In genomic region chr20:22918286-22918983, GRCh38 we compare ENCODE assay signal across 1 cellular context.
TF ChIP-seq lines count a peak whose summit lies in the region.

No MANE protein-coding gene starts in this region.

TF ChIP-seq in K562, 482 proteins besides CTCF, POLR2A, EP300 and RAD21 (continued from another document):
- no peak for TF ChIP-seq HNRNPH1 (optimal IDR thresholded peaks at IDR 0.05; ENCODE audit: low read depth, low read length)
- TF ChIP-seq CEBPG (CRISPR knock-in tag; IDR thresholded peaks at IDR 0.05): no peak
- peak; percentile 21 to 77; a peak in 2 of 4 replicates for TF ChIP-seq CEBPG (tag; conservative IDR thresholded peaks at IDR 0.05 in 1 of 2, IDR thresholded peaks at IDR 0.05 in 1 of 2)
- no peak for TF ChIP-seq RCOR1 (IDR thresholded peaks at IDR 0.05; ENCODE audit: borderline replicate concordance in 1 of 2, low read depth in 2 of 2, low read length in 2 of 2)
- no peak for TF ChIP-seq ZBED1 (IDR thresholded peaks at IDR 0.05)
- peak; percentile 93 for TF ChIP-seq FOXJ2 (tag; IDR thresholded peaks at IDR 0.05)
- TF ChIP-seq SRF (CRISPR knock-in tag; IDR thresholded peaks at IDR 0.05): no peak
- no peak for TF ChIP-seq HMBOX1 (IDR thresholded peaks at IDR 0.05)
- 0 out of 2 replicates have a peak, but pooled peaks have one; percentile 21 for TF ChIP-seq L3MBTL2 (IDR thresholded peaks at IDR 0.05)
- no peak for TF ChIP-seq ZKSCAN1 (IDR thresholded peaks at IDR 0.05; ENCODE audit: low read depth, low read length)
- TF ChIP-seq ARID1B (IDR thresholded peaks at IDR 0.05): peak; percentile 3; the same call in 1 of the 2 replicates
- TF ChIP-seq RFX1 (IDR thresholded peaks at IDR 0.05): peak; percentile 69
- TF ChIP-seq CBX2 (IDR thresholded peaks at IDR 0.05; ENCODE audit: insufficient read depth, low read length, poor library complexity, severe bottlenecking): no peak
- no peak for TF ChIP-seq E2F5 (CRISPR knock-in tag; IDR thresholded peaks at IDR 0.05)
